In the genomic region with DNA sequence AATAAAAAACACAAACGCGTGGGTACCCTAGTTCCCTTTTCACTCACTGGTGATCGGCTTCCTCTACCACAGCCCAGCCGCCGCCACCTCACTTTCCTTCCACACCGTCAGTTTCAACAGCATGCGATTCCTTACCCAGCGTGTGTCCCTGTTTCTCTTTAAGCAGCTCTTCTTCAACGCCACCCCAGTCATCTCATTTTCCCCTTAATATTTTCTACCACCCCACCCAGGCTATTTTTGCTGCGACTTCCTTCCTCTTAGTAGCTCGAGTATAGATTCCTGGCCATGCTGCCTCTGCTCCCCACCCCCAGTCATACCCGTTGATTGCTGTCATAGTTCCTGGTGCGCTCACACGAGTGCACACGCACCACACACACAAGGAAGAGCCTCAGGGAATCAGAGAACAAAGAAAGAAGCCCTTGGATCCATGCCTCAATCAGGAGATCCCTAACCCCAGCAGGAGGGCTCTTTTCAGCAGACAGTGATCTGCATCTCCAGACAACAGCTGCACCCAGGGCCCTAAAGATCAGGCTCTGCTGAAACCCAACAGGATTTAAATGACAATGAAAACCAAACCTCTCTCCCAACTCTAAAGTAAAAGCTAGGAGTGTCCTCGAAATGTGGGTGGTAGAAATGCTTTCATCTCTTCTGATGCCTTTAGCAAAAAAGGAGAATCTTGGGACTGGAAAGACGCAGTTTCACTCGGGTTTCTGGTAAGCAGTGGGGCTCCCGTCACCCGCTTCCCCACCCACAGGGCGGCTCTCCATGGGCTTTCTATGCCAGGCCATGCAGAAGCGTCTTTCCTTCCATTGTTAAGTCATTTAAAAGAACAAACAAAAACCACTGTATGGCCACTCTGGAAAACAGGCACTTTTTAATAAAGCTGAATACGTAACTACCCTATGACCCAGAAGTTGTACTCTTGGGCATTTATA, we compare ENCODE assay signal across 8 cellular contexts. TPM values are rescaled to one million over a fixed set of nuclear protein-coding genes. Genes with fewer than 3 reads are reported as not detected.
DNase-seq lines count a peak whose midpoint lies in the region; ATAC-seq and TF ChIP-seq lines count a peak whose summit lies in the region.

No MANE protein-coding gene starts in this region.

- H3K4me1 ChIP-seq in osteoblast (ENCODE audit: insufficient read depth, low read length): peaks cover 19% of the 10 kb centered on the region

- no peak for TF ChIP-seq CTCF in osteoblast (IDR thresholded peaks at IDR 0.05; ENCODE audit: extremely low read depth, low read depth, low read length)

- peak overlapping the region; percentile 63 for H3K27ac ChIP-seq in osteoblast (ENCODE audit: low read depth, low read length)

- ATAC-seq in HG03025 (IDR thresholded peaks at IDR 0.05; ENCODE audit: low FRiP score, unreplicated experiment): no peak

- peaks cover 34% of the 10 kb centered on the region for H4K20me1 ChIP-seq in osteoblast (ENCODE audit: insufficient read depth, low read length)

- peak overlapping the region; percentile 39 for H3K4me3 ChIP-seq in osteoblast (ENCODE audit: insufficient read depth, low read length)

- H3K9me3 ChIP-seq in osteoblast (ENCODE audit: low read depth, low read length): no peaks in the 10 kb centered on the region

- peaks cover 32% of the 10 kb centered on the region for H3K36me3 ChIP-seq in osteoblast (ENCODE audit: insufficient read depth, low read length)

- H3K4me2 ChIP-seq in osteoblast (ENCODE audit: insufficient read depth, low read length): peak overlapping the region; percentile 20

- H2AFZ ChIP-seq in osteoblast (ENCODE audit: low read length): no peak overlapping the region

- DNase-seq in AG20443 (ENCODE audit: low spot score) (peak; percentile 82), HCEC 1CT (peak; percentile 56), NOMO-1 (lab: John Stamatoyannopoulos, UW; ENCODE audit: unreplicated experiment in 2 of 2) (peak; percentile 91 to 95), glomerular visceral epithelial cell (ENCODE audit: extremely low spot score) (peak; percentile 39), osteoblast (ENCODE audit: insufficient read length, low spot score, missing footprints) (peak; percentile 93), HK-2 (ENCODE audit: unreplicated experiment) (no peak)
- peak; percentile 58 for DNase-seq in activated naive CD4-positive, alpha-beta T cell treated with anti-CD3 and anti-CD28 coated beads, Interleukin-2, amount 50 U/mL, for 16 hours

- H3K27me3 ChIP-seq in osteoblast (ENCODE audit: insufficient read depth, low read length): no peaks in the 10 kb centered on the region

- peaks cover 87% of the 10 kb centered on the region for H3K79me2 ChIP-seq in osteoblast (ENCODE audit: insufficient read depth, low read length)

RNA-seq across cellular contexts. Expression of gene VPS37B, which starts 23.8 kb away (rescaled TPM):
- total RNA-seq in osteoblast: 19.2 and 20.6 TPM in 2 replicates

RNA-seq across cellular contexts. Expression of gene HIP1R, which starts 36.9 kb away (rescaled TPM):
- 19.4 and 21.0 TPM in 2 replicates for total RNA-seq in osteoblast
